ENCODE assay signal across 14 cellular contexts in the genomic region with DNA sequence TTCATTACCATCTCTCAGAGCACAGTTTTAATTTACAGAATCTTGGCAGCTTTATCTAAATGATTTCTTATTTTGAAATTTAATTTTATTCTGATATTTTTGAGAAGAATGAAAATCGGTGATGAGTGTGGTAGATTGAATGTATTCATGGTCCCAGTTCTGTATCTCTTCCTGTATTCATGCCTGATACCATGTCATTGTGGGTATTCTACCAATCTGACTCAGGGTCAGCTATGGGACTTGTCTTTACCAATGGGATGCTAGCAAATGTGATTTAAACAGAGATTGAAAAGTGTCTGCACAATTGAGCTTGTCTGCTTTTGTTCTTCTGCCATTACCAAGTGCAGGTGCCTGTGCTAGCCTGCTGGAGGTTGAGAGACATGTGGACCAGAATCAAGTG.
"Had no signal": no experiment of that assay in that cellular context is flagged by ENCODE, and none has a peak within 500 bp of the region (broad histone marks: within the 10 kb centered on the region; RNA-seq: fewer than 3 reads in every experiment).

No MANE protein-coding gene starts in this region.

- DNase-seq: effector CD4-positive, alpha-beta T cell; islet precursor cell; left ventricle myocardium superior; mesenchymal stem cell; sigmoid colon; stimulated activated CD4-positive, alpha-beta T cell treated with anti-CD3 and anti-CD28 coated beads, Interleukin-2, amount 100 ng/mL, for 48 hours; stomach; T1000; WERI-Rb-1 had no signal

- H3K36me3 ChIP-seq: cardiac muscle cell, heart left ventricle, sigmoid colon, stomach, WERI-Rb-1 had no signal

- H3K27me3 ChIP-seq: cardiac muscle cell, sigmoid colon, stomach had no signal

- H3K4me3 Mint-ChIP-seq: activated naive CD4-positive, alpha-beta T cell treated with anti-CD3 and anti-CD28 coated beads for 36 hours; activated T-helper 1 cell treated with anti-CD3 and anti-CD28 coated beads, Interleukin-12 subunit alpha, Interleukin-12 subunit beta, Interleukin-2, Interleukin-4 antibody, amounts not matched to agents 30 ng/mL and 10 ng/mL and 1 ng/mL, durations not matched to agents 14 hours and 24 hours and 36 hours; nephron had no signal

- H3K4me3 ChIP-seq: cardiac muscle cell, heart left ventricle, sigmoid colon, stomach had no signal

- H3K27ac Mint-ChIP-seq: activated naive CD4-positive, alpha-beta T cell treated with anti-CD3 and anti-CD28 coated beads for 36 hours; activated T-helper 1 cell treated with anti-CD3 and anti-CD28 coated beads, Interleukin-12 subunit alpha, Interleukin-12 subunit beta, Interleukin-2, Interleukin-4 antibody, amounts not matched to agents 30 ng/mL and 10 ng/mL and 1 ng/mL, durations not matched to agents 14 hours and 24 hours and 36 hours; nephron had no signal

- H3K4me1 Mint-ChIP-seq: nephron had no signal

- H3K9me3 Mint-ChIP-seq: activated naive CD4-positive, alpha-beta T cell treated with anti-CD3 and anti-CD28 coated beads for 36 hours; activated T-helper 1 cell treated with anti-CD3 and anti-CD28 coated beads, Interleukin-12 subunit alpha, Interleukin-12 subunit beta, Interleukin-2, Interleukin-4 antibody, amounts not matched to agents 30 ng/mL and 10 ng/mL and 1 ng/mL, durations not matched to agents 14 hours and 24 hours and 36 hours; nephron had no signal

- H3K27ac ChIP-seq: cardiac muscle cell, heart left ventricle, sigmoid colon, stomach, WERI-Rb-1 had no signal

- H3K4me1 ChIP-seq: sigmoid colon had no signal

- ATAC-seq: left ventricle myocardium superior had no signal
